ENCODE assay signal across 8 cellular contexts in genomic region chr7:99380032-99380822, GRCh38. TPM values are rescaled to one million over a fixed set of nuclear protein-coding genes. Genes with fewer than 3 reads are reported as not detected.
DNase-seq lines count a peak whose midpoint lies in the region; TF ChIP-seq lines count a peak whose summit lies in the region.

No MANE protein-coding gene starts in this region.

- H3K4me1 ChIP-seq in adrenal gland (replicated peaks in 1 of 2) = peaks cover 16 to 45% of the 10 kb centered on the region in 2 donors

- TF ChIP-seq CTCF in GM12875 (IDR thresholded peaks at IDR 0.05; ENCODE audit: borderline replicate concordance, insufficient read depth, low read depth, low read length) (no peak), NB4 (IDR thresholded peaks at IDR 0.05; ENCODE audit: low read depth, low read length) (no peak), adrenal gland (IDR thresholded peaks at IDR 0.05) (no peak)

- WGBS in adrenal gland, 4 donors = 33 to 49% (median 40%) methylated on average over 11 to 12 of the region's 12 CpGs

- peak overlapping the region; percentile 37 to 94 (median 57) for H3K27ac ChIP-seq in adrenal gland

- H3K27me3 ChIP-seq in H7 (ENCODE audit: control insufficient read depth, insufficient read depth, low read length) (no peaks in the 10 kb centered on the region), adrenal gland (no peaks in the 10 kb centered on the region)

- DNase-seq in H7 = peak; percentile 60
- peak; percentile 99 for DNase-seq in NB4 (ENCODE audit: low read depth)
- DNase-seq in adrenal gland = peak in 5 of 7 donors; percentile 44 to 78 (median 60)
- DNase-seq in iris pigment epithelial cell (ENCODE audit: low read depth) = peak; percentile 68
- peak in 2 of 3 experiments; percentile 12 to 54 for DNase-seq in stimulated activated CD4-positive, alpha-beta T cell treated with anti-CD3 and anti-CD28 coated beads, TNF-alpha, amount 100 ng/mL, for 24 hours (ENCODE audit: low read depth in 3 of 3)
- DNase-seq in NCI-H510A treated with DMSO at 0.1 percent for 48 hours (lab: John Stamatoyannopoulos, UW) = no peak
- no peak for DNase-seq in NCI-H187 treated with DMSO at 0.1 percent for 48 hours (lab: John Stamatoyannopoulos, UW)

- H3K36me3 ChIP-seq in H7 (replicated peaks; ENCODE audit: control insufficient read depth, insufficient read depth, low read length) (peaks cover 2% of the 10 kb centered on the region; the same call in 1 of the 2 replicates), adrenal gland (replicated peaks in 1 of 2) (no peaks in the 10 kb centered on the region)

- intact Hi-C loops in adrenal gland (cut with DNase I) = no loop called here

- no peak for TF ChIP-seq POLR2A in NB4 (IDR thresholded peaks at IDR 0.05; ENCODE audit: extremely low read depth, insufficient read length)
- TF ChIP-seq POLR2A in adrenal gland (IDR thresholded peaks at IDR 0.05) = no peak

- H3K9me3 ChIP-seq in adrenal gland (replicated peaks in 1 of 3) = no peaks in the 10 kb centered on the region

- peak overlapping the region; percentile 53 for H3K4me3 ChIP-seq in GM12875 (ENCODE audit: low read depth, low read length)
- H3K4me3 ChIP-seq in H7 (ENCODE audit: insufficient read depth, low read depth, low read length) = no peak overlapping the region
- H3K4me3 ChIP-seq in NB4 (ENCODE audit: low read depth, low read length) = peak overlapping the region; percentile 77
- peak overlapping the region in 1 of 4 donors; percentile 27 for H3K4me3 ChIP-seq in adrenal gland

RNA-seq across cellular contexts. Expression of gene ARPC1B, which starts 5.7 kb away (rescaled TPM):
- total RNA-seq in H7 (2014; rRNA removed; shearing (Covaris generic)) = 108 and 126 TPM in 2 replicates
- 100 to 1,000 TPM in 5 of 8 donors, 10 to 100 TPM in 3; 74.3 to 353 (median 117) TPM for total RNA-seq in adrenal gland
- 10 to 100 TPM; 57.2 to 97.9 (median 90.7) TPM for polyA plus RNA-seq in adrenal gland

RNA-seq across cellular contexts. Expression of gene PDAP1, which starts 28.2 kb away (rescaled TPM):
- 62.3 and 66.4 TPM in 2 replicates for total RNA-seq in H7 (2014; rRNA removed; shearing (Covaris generic))
- total RNA-seq in adrenal gland = 100 to 1,000 TPM in 1 of 8 donors, 10 to 100 TPM in 7; 43.6 to 126 (median 87.2) TPM
- polyA plus RNA-seq in adrenal gland = 100 to 1,000 TPM in 1 of 3 donors, 10 to 100 TPM in 2; 87.8 to 187 (median 95.8) TPM

RNA-seq across cellular contexts. Expression of gene BUD31, which starts 28.5 kb away (rescaled TPM):
- 74.9 and 78.9 TPM in 2 replicates for total RNA-seq in H7 (2014; rRNA removed; shearing (Covaris generic))
- total RNA-seq in adrenal gland = 100 to 1,000 TPM in 1 of 8 donors, 10 to 100 TPM in 7; 59.0 to 101 (median 76.7) TPM
- polyA plus RNA-seq in adrenal gland = 100 to 1,000 TPM; 141 to 287 (median 208) TPM

RNA-seq across cellular contexts. Expression of gene ARPC1A, which starts 54.5 kb away (rescaled TPM):
- total RNA-seq in H7 (2014; rRNA removed; shearing (Covaris generic)) = 168 and 188 TPM in 2 replicates
- 100 to 1,000 TPM; 118 to 156 (median 133) TPM for total RNA-seq in adrenal gland
- polyA plus RNA-seq in adrenal gland = 100 to 1,000 TPM; 161 to 214 (median 199) TPM

RNA-seq across cellular contexts. Expression of gene PTCD1, which starts 58.4 kb away (rescaled TPM):
- 11.2 and 13.3 TPM in 2 replicates for total RNA-seq in H7 (2014; rRNA removed; shearing (Covaris generic))
- total RNA-seq in adrenal gland = 1 to 10 TPM; 4.5 to 9.2 (median 6.4) TPM
- polyA plus RNA-seq in adrenal gland = 1 to 10 TPM; 2.5 to 6.5 (median 3.6) TPM

Comparison
In these comparisons a context has a peak if more than half of its experiments do, and no peak if none do; other contexts are left out.
1. DNase-seq: peak in H7 (single experiment), NB4 (single experiment), adrenal gland (5 of 7), iris pigment epithelial cell (single experiment) and stimulated activated CD4-positive, alpha-beta T cell treated with anti-CD3 and anti-CD28 coated beads, TNF-alpha, amount 100 ng/mL, for 24 hours (2 of 3); none in NCI-H510A treated with DMSO at 0.1 percent for 48 hours (single experiment) and NCI-H187 treated with DMSO at 0.1 percent for 48 hours (single experiment).